9 cellular contexts compared by ENCODE assay signal in the genomic region with DNA sequence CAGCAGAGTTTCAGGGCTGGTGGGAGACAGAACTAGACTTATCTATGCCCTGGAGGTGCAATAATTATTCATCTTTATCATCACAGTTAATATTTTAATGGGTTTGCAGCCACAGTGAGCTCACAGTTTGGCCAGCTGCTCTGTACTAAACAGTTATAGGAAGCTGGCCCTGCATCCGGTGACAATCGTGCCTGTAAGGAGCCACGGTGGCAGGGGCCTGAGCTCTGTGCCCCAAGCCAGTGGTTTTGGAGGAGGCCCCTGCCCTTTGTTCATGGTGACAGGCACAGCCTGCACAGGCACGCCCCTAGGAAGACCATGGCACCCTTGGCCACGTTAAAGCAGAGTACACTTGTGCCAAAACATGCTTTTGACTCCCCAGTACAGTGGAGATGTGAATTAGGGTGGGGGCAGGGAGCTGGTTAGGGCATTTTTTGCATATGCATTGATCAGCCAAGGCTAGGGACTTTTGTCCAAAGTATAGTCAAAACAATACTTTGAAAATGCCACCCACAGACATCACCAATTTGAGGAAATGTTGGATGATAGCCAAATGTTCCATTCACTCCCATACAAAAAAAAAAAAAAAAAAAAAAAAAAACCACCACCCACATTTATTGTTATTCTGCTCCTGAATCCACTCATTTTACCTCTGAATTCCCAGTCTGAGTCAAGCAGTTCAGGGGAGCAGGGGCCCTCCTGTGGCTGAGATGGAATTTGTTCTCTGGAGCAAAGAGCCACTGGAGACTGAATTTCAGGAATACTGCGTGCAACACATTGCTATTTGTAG. TPM values are rescaled to one million over a fixed set of nuclear protein-coding genes. Genes with fewer than 3 reads are reported as not detected.
A peak's percentile ranks its signal among the peaks of the same experiment; 100 is the strongest.
DNase-seq lines count a peak whose midpoint lies in the region; ATAC-seq and TF ChIP-seq lines count a peak whose summit lies in the region.
"Had no signal": no experiment of that assay in that cellular context is flagged by ENCODE, and none has a peak within 500 bp of the region (broad histone marks: within the 10 kb centered on the region; RNA-seq: fewer than 3 reads in every experiment).

No MANE protein-coding gene starts in this region.

- CTCF ChIA-PET in BJ (lab: Yijun Ruan, JAX) (interaction anchor here (0.6 to 4.5 kb wide), 23 partner anchors 9 to 252 kb away, joined by 3 to 59 read pairs (median 5); partner anchors contain the start of gene OXNAD1), PC-9 (lab: Charles Lee) (no interaction called here)

- peaks cover 84 to 87% of the 10 kb centered on the region in 2 donors for H3K4me1 Mint-ChIP-seq in immature natural killer cell

- no peaks in the 10 kb centered on the region for H4K20me1 ChIP-seq in PC-9 (ENCODE audit: insufficient read depth)

- H3K27me3 ChIP-seq in BJ (ENCODE audit: control insufficient read depth, insufficient read depth, low read length) (peaks cover 3% of the 10 kb centered on the region), upper lobe of left lung (no peaks in the 10 kb centered on the region), PC-9 (ENCODE audit: insufficient read depth, low read depth) (peaks cover 37% of the 10 kb centered on the region)

- peaks cover 14 to 39% (median 19%) of the 10 kb centered on the region in 4 donors for H3K4me1 ChIP-seq in upper lobe of left lung
- H3K4me1 ChIP-seq in PC-9 (replicated peaks; ENCODE audit: insufficient read depth): no peaks in the 10 kb centered on the region

- H3K79me2 ChIP-seq in PC-9 (ENCODE audit: low read depth): no peaks in the 10 kb centered on the region

- TF ChIP-seq POLR2A in upper lobe of left lung (IDR thresholded peaks at IDR 0.05): no peak

- H3K27ac ChIP-seq in upper lobe of left lung: peak overlapping the region in 2 of 4 donors; percentile 27 to 32
- no peak overlapping the region for H3K27ac ChIP-seq in PC-9
- H3K27ac ChIP-seq: KMS-11 had no signal

- H3K9me2 ChIP-seq in PC-9 (ENCODE audit: insufficient read depth): no peaks in the 10 kb centered on the region

- no peaks in the 10 kb centered on the region for H3K9me3 Mint-ChIP-seq in immature natural killer cell

- intact Hi-C loops in PC-9 (cut with micrococcal nuclease; ENCODE audit: unreplicated experiment): no loop called here

- peak; percentile 77 for TF ChIP-seq CTCF in BJ (IDR thresholded peaks at IDR 0.05; ENCODE audit: insufficient read depth, low read depth, low read length)
- peak in 5 of 6 experiments; percentile 24 to 47 (median 35) for TF ChIP-seq CTCF in upper lobe of left lung (IDR thresholded peaks at IDR 0.05)
- no peak; the same call in 1 of the 2 replicates for TF ChIP-seq CTCF in PC-9 (conservative IDR thresholded peaks at IDR 0.05)

- H3K27ac Mint-ChIP-seq in immature natural killer cell: peak overlapping the region; percentile 91 to 99 (median 96)

- H3K27me3 Mint-ChIP-seq in immature natural killer cell (ENCODE audit: low read depth in 3 of 3): peaks cover 17 to 24% (median 17%) of the 10 kb centered on the region in 3 donors

- POLR2A ChIA-PET in BJ (lab: Charles Lee): interaction anchor here (0.6 kb wide), 1 partner anchor 133 kb away, joined by 4 read pairs; no protein-coding TSS in a partner anchor
- POLR2A ChIA-PET in PC-9 (lab: Charles Lee; ENCODE audit: unreplicated experiment): no interaction called here

- H3K36me3 ChIP-seq in BJ (ENCODE audit: control insufficient read depth, insufficient read depth, low read length) (no peaks in the 10 kb centered on the region), upper lobe of left lung (no peaks in the 10 kb centered on the region), PC-9 (ENCODE audit: low read depth) (no peaks in the 10 kb centered on the region)

- H3K4me3 Mint-ChIP-seq in immature natural killer cell: peak overlapping the region; percentile 77 to 98 (median 84)

- H3K4me3 ChIP-seq in BJ (ENCODE audit: low read depth, low read length) (no peak overlapping the region), upper lobe of left lung (no peak overlapping the region), PC-9 (no peak overlapping the region)

- DNase-seq in BJ (ENCODE audit: low read depth): no peak
- peak; percentile 64 for DNase-seq in NCI-H1105 treated with DMSO at 0.1 percent for 48 hours (lab: John Stamatoyannopoulos, UW)
- DNase-seq in amniotic stem cell (lab: John Stamatoyannopoulos, UW): peak; percentile 38
- peak; percentile 50 to 59 (median 56) for DNase-seq in immature natural killer cell
- DNase-seq in upper lobe of left lung: peak in 1 of 2 donors; percentile 40
- DNase-seq in PC-9: no peak
- no peak for DNase-seq in activated CD8-positive, alpha-beta memory T cell treated with anti-CD3 and anti-CD28 coated beads, Interleukin-2, amount 50 U/mL, for 4 hours

- no peaks in the 10 kb centered on the region for H3K9me3 ChIP-seq in upper lobe of left lung
- H3K9me3 ChIP-seq in PC-9 (ENCODE audit: insufficient read depth, low read depth): no peaks in the 10 kb centered on the region

- no peaks in the 10 kb centered on the region for H3F3A ChIP-seq in PC-9 (ENCODE audit: insufficient read depth, low read depth)

- TF ChIP-seq EP300 in upper lobe of left lung (IDR thresholded peaks at IDR 0.05): no peak

- H3K36me3 Mint-ChIP-seq in immature natural killer cell: no peaks in the 10 kb centered on the region

- no peak overlapping the region for H2AFZ ChIP-seq in PC-9

- no peak overlapping the region for H3K4me2 ChIP-seq in PC-9
- H3K4me2 ChIP-seq: KMS-11 had no signal

- BruUV-seq in PC-9 (replicated peaks; lab: Mats Ljungman, UMichigan): no TSS peak

- 18 to 29% methylated on average over 4 to 6 of the region's 6 CpGs for WGBS in upper lobe of left lung, 2 donors

- ATAC-seq in GM18870 (IDR thresholded peaks at IDR 0.05; ENCODE audit: unreplicated experiment) (peak; percentile 16), upper lobe of left lung (ENCODE audit: low FRiP score in 2 of 2) (no peak)

RNA-seq across cellular contexts. Expression of gene RFTN1, which starts 3.4 kb away (rescaled TPM):
- polyA plus RNA-seq in BJ (2011; rRNA removed): 42.1 and 49.0 TPM in 2 replicates
- 37.1 and 45.5 TPM in 2 replicates for polyA minus RNA-seq in BJ (2011; rRNA and poly(A)+ RNA removed)
- 100 to 1,000 TPM in 2 of 3 donors, 10 to 100 TPM in 1; 96.5 to 194 (median 109) TPM for polyA plus RNA-seq in immature natural killer cell
- 100 to 1,000 TPM in 2 of 6 donors, 10 to 100 TPM in 4; 62.1 to 121 (median 76.1) TPM for total RNA-seq in upper lobe of left lung
- total RNA-seq in PC-9 (2021): 0.41 TPM in 1 of 2 replicates, not detected in the other

Comparison
In these comparisons a context has a peak if more than half of its experiments do, and no peak if none do; other contexts are left out.
1. DNase-seq: peak in NCI-H1105 treated with DMSO at 0.1 percent for 48 hours (single experiment), amniotic stem cell (single experiment) and immature natural killer cell (3 of 3); none in BJ (single experiment), PC-9 (0 of 2) and activated CD8-positive, alpha-beta memory T cell treated with anti-CD3 and anti-CD28 coated beads, Interleukin-2, amount 50 U/mL, for 4 hours (single experiment).
2. RNA of gene RFTN1, which starts 3.4 kb away (total RNA-seq): 62.1 to 121 TPM in upper lobe of left lung; 0.41 TPM in PC-9; every median in the first group is over 10 times any median in the second.